In genomic region chr10:46091080-46091833, GRCh38 we compare ENCODE assay signal across 19 cellular contexts. TPM values are rescaled to one million over a fixed set of nuclear protein-coding genes. Genes with fewer than 3 reads are reported as not detected.
DNase-seq lines count a peak whose midpoint lies in the region; ATAC-seq and TF ChIP-seq lines count a peak whose summit lies in the region.
"Had no signal": no experiment of that assay in that cellular context is flagged by ENCODE, and none has a peak within 500 bp of the region (broad histone marks: within the 10 kb centered on the region; RNA-seq: fewer than 3 reads in every experiment).

No MANE protein-coding gene starts in this region.

- H3K27ac Mint-ChIP-seq in T-helper 2 cell treated with Interferon-gamma antibody and Interleukin-4, amounts not matched to agents 5 μg/mL and 100 μg/mL, for 36 hours, result peak overlapping the region; percentile 21
- peak overlapping the region; percentile 55 for H3K27ac Mint-ChIP-seq in endothelial cell (ENCODE audit: unreplicated experiment)
- H3K27ac Mint-ChIP-seq: mesothelial cell of epicardium, WTC11 had no signal

- no peak for TF ChIP-seq CTCF in endothelial cell (IDR thresholded peaks at IDR 0.05; ENCODE audit: unreplicated experiment)
- no peak for TF ChIP-seq CTCF in vagina (IDR thresholded peaks at IDR 0.05)

- no peaks in the 10 kb centered on the region for H3K9me3 ChIP-seq in vagina
- H3K9me3 ChIP-seq: BE2C had no signal

- H3K4me3 ChIP-seq in vagina, result no peak overlapping the region
- H3K4me3 ChIP-seq: K562, SK-N-MC had no signal

- no peak overlapping the region for H3K4me3 Mint-ChIP-seq in T-helper 2 cell treated with Interferon-gamma antibody and Interleukin-4, amounts not matched to agents 5 μg/mL and 100 μg/mL, for 36 hours
- no peak overlapping the region for H3K4me3 Mint-ChIP-seq in endothelial cell (ENCODE audit: unreplicated experiment)
- H3K4me3 Mint-ChIP-seq: mesothelial cell of epicardium, WTC11 had no signal

- no peaks in the 10 kb centered on the region for H3K27me3 Mint-ChIP-seq in T-helper 2 cell treated with Interferon-gamma antibody and Interleukin-4, amounts not matched to agents 5 μg/mL and 100 μg/mL, for 36 hours (ENCODE audit: low read depth)
- peaks cover 3% of the 10 kb centered on the region for H3K27me3 Mint-ChIP-seq in endothelial cell (ENCODE audit: unreplicated experiment)

- H3K27ac ChIP-seq in vagina, result no peak overlapping the region
- H3K27ac ChIP-seq: SK-N-MC had no signal

- no peaks in the 10 kb centered on the region for H3K4me1 ChIP-seq in vagina
- H3K4me1 ChIP-seq: BE2C had no signal

- H3K4me1 Mint-ChIP-seq in T-helper 2 cell treated with Interferon-gamma antibody and Interleukin-4, amounts not matched to agents 5 μg/mL and 100 μg/mL, for 36 hours (ENCODE audit: low read depth), result peaks cover 21% of the 10 kb centered on the region
- peaks cover 10% of the 10 kb centered on the region for H3K4me1 Mint-ChIP-seq in endothelial cell (ENCODE audit: unreplicated experiment)

- H3K36me3 ChIP-seq in vagina, result no peaks in the 10 kb centered on the region
- H3K36me3 ChIP-seq: BE2C had no signal

- peak; percentile 10 for DNase-seq in stimulated activated CD4-positive, alpha-beta T cell treated with anti-CD3 and anti-CD28 coated beads, Interleukin-4, amount 100 ng/mL, for 1 hour
- no peak for DNase-seq in stimulated activated CD4-positive, alpha-beta T cell treated with anti-CD3 and anti-CD28 coated beads, Interleukin-4, amount 100 ng/mL, for 24 hours
- no peak for DNase-seq in T-helper 2 cell treated with Interferon-gamma antibody and Interleukin-4, amounts not matched to agents 5 μg/mL and 100 μg/mL, for 36 hours (ENCODE audit: low spot score)
- DNase-seq in endothelial cell (ENCODE audit: low spot score), result no peak
- peak; percentile 60 to 94 for DNase-seq in vagina (ENCODE audit: extremely low spot score in 2 of 2)
- DNase-seq: amniotic stem cell; BE2C; cortex of kidney; GDM1; NCI-H2081; NK-92 treated with Interleukin-12 subunit alpha and Interleukin-12 subunit beta, amount 100 ng/mL, for 24 hours; stimulated activated CD4-positive, alpha-beta T cell treated with anti-CD3 and anti-CD28 coated beads, Interleukin-2, amount 100 ng/mL, for 48 hours had no signal

- ATAC-seq in HG03135 (IDR thresholded peaks at IDR 0.05; ENCODE audit: unreplicated experiment) (no peak), HG02973 (IDR thresholded peaks at IDR 0.05; ENCODE audit: unreplicated experiment) (no peak), HG02678 (IDR thresholded peaks at IDR 0.05; ENCODE audit: unreplicated experiment) (no peak)
- ATAC-seq: K562, WTC11 had no signal

- no peaks in the 10 kb centered on the region for H3K9me3 Mint-ChIP-seq in T-helper 2 cell treated with Interferon-gamma antibody and Interleukin-4, amounts not matched to agents 5 μg/mL and 100 μg/mL, for 36 hours
- no peaks in the 10 kb centered on the region for H3K9me3 Mint-ChIP-seq in endothelial cell (ENCODE audit: unreplicated experiment)
- H3K9me3 Mint-ChIP-seq: mesothelial cell of epicardium, WTC11 had no signal

- no peak for TF ChIP-seq POLR2A in vagina (IDR thresholded peaks at IDR 0.05)

- intact Hi-C loops in vagina (cut with DNase I), result no loop called here

- H3K36me3 Mint-ChIP-seq in T-helper 2 cell treated with Interferon-gamma antibody and Interleukin-4, amounts not matched to agents 5 μg/mL and 100 μg/mL, for 36 hours (ENCODE audit: low read depth), result no peaks in the 10 kb centered on the region
- no peaks in the 10 kb centered on the region for H3K36me3 Mint-ChIP-seq in endothelial cell (ENCODE audit: low read depth, unreplicated experiment)
- H3K36me3 Mint-ChIP-seq: mesothelial cell of epicardium, WTC11 had no signal

- H3K27me3 ChIP-seq in vagina, result no peaks in the 10 kb centered on the region
- H3K27me3 ChIP-seq: BE2C had no signal

RNA-seq across cellular contexts. Expression of gene MSMB, which starts 45.2 kb away (rescaled TPM):
- total RNA-seq in endothelial cell (ENCODE audit: unreplicated experiment), result not detected
- total RNA-seq in vagina, result not detected
- total RNA-seq: K562, mesothelial cell of epicardium, WTC11 had no signal

Comparison
In these comparisons a context has a peak if more than half of its experiments do, and no peak if none do; other contexts are left out.
1. DNase-seq: peak in stimulated activated CD4-positive, alpha-beta T cell treated with anti-CD3 and anti-CD28 coated beads, Interleukin-4, amount 100 ng/mL, for 1 hour (single experiment) and vagina (2 of 2); none in stimulated activated CD4-positive, alpha-beta T cell treated with anti-CD3 and anti-CD28 coated beads, Interleukin-4, amount 100 ng/mL, for 24 hours (single experiment), T-helper 2 cell treated with Interferon-gamma antibody and Interleukin-4, amounts not matched to agents 5 μg/mL and 100 μg/mL, for 36 hours (single experiment) and endothelial cell (single experiment).